In the genomic region with DNA sequence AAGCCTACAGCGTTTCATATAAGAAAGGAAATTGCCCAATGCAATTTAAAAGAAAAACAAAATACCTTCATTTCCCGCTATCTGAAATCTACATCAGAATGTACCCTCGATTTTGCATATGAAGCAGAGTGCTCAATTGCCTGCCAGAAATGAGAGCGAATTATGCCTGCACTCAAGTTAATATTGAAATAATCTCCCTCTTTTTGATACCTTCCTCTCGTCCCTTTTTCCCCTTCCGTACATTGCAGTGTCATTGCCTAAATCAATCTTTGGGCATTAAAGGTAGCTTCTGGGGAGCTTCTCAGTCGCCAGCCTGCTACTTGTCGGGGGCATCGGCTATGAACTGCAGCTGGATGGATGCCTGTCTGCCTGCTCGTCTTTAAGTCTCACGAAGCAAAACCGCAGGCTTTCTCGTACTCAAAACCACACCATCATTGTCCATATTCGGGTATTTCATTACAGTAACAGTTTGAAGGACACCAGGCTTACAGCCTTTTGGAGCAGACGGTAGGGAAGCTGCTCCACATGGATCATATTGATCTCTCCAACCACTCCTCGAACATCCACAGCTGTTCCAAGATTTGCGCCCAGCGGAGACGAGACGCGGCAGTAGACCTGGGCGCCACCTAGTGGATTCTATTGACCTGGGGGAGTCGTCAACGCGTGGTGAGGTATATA, we compare ENCODE assay signal across 8 cellular contexts.
DNase-seq lines count a peak whose midpoint lies in the region; ATAC-seq and TF ChIP-seq lines count a peak whose summit lies in the region.

No MANE protein-coding gene starts in this region.

- H3K9ac ChIP-seq in DND-41 (ENCODE audit: low read depth, low read length), result peak overlapping the region; percentile 3; the same call in 1 of the 2 replicates

- DNase-seq in DND-41 (peak; percentile 77), KG1 (lab: John Stamatoyannopoulos, UW) (peak; percentile 56), Panc1 (ENCODE audit: low read depth, low spot score) (peak; percentile 61), fibroblast of pulmonary artery (ENCODE audit: low read depth) (peak; percentile 76), neural crest cell (ENCODE audit: low read depth, low spot score) (peak; percentile 88), stomach (peak; percentile 80)
- DNase-seq in activated T-cell treated with anti-CD3 and anti-CD28 coated beads, Interleukin-2, amount 50 U/mL, for 72 hours, result peak; percentile 79 to 80

- no peak for TF ChIP-seq EP300 in stomach (IDR thresholded peaks at IDR 0.05)

- peaks cover 71% of the 10 kb centered on the region for H3K27me3 Mint-ChIP-seq in activated T-cell treated with anti-CD3 and anti-CD28 coated beads, Interleukin-2, amount 50 U/mL, for 72 hours (ENCODE audit: low read depth)
- H3K27me3 Mint-ChIP-seq in neural crest cell (ENCODE audit: low read depth), result peaks cover 75% of the 10 kb centered on the region

- no TSS peak for BruUV-seq in Panc1 (replicated peaks; lab: Mats Ljungman, UMichigan)

- intact Hi-C loops in Panc1 (cut with micrococcal nuclease; ENCODE audit: unreplicated experiment), result loop anchor here (2.0 to 10.0 kb wide), 5 partner anchors 171 to 1021 kb away; a partner anchor contains a TSS
- intact Hi-C loops in stomach (cut with DNase I; ENCODE audit: low total_unique reads), result loop anchor here (5.0 kb wide), 1 partner anchor 1021 kb away; a partner anchor contains a TSS

- H3K4me3 Mint-ChIP-seq in activated T-cell treated with anti-CD3 and anti-CD28 coated beads, Interleukin-2, amount 50 U/mL, for 72 hours, result peak overlapping the region; percentile 96 to 99
- peak overlapping the region; percentile 60 for H3K4me3 Mint-ChIP-seq in neural crest cell

- H3K4me3 ChIP-seq in DND-41 (ENCODE audit: low read depth in 1 of 2, low read length in 2 of 2) (peak overlapping the region in 1 of 2 experiments; percentile 56; a peak in 3 of 4 replicates), Panc1 (ENCODE audit: low read depth in 2 of 2, low read length in 2 of 2) (peak overlapping the region; percentile 41 to 50), fibroblast of pulmonary artery (replicated peaks; ENCODE audit: low read depth, low read length) (peak overlapping the region; percentile 59), stomach (peak overlapping the region; percentile 29 to 51 (median 41))

- no peaks in the 10 kb centered on the region for H3K9me3 Mint-ChIP-seq in activated T-cell treated with anti-CD3 and anti-CD28 coated beads, Interleukin-2, amount 50 U/mL, for 72 hours
- H3K9me3 Mint-ChIP-seq in neural crest cell, result no peaks in the 10 kb centered on the region

- H3K4me1 ChIP-seq in DND-41 (ENCODE audit: insufficient read depth, low read length), result peaks cover 13% of the 10 kb centered on the region
- no peaks in the 10 kb centered on the region; the same call in 1 of the 2 replicates for H3K4me1 ChIP-seq in Panc1 (ENCODE audit: control insufficient read depth, insufficient read depth, low read length)
- peaks cover 0 to 14% (median 11%) of the 10 kb centered on the region in 4 donors for H3K4me1 ChIP-seq in stomach

- in situ Hi-C loops in Panc1 (cut with HindIII; ENCODE audit: low pct_unique_long_range_greater_than_20kb, low sequenced_read_pairs), result no loop called here

- no peak overlapping the region for H3K27ac Mint-ChIP-seq in activated T-cell treated with anti-CD3 and anti-CD28 coated beads, Interleukin-2, amount 50 U/mL, for 72 hours
- no peak overlapping the region for H3K27ac Mint-ChIP-seq in neural crest cell (ENCODE audit: unreplicated experiment)

- H3K36me3 ChIP-seq in DND-41 (ENCODE audit: insufficient read depth, low read length) (no peaks in the 10 kb centered on the region), Panc1 (ENCODE audit: control insufficient read depth, insufficient read depth, low read length) (no peaks in the 10 kb centered on the region), stomach (no peaks in the 10 kb centered on the region)

- CTCF ChIA-PET in Panc1 (lab: Charles Lee), result interaction anchor here (0.6 to 1.4 kb wide), 11 partner anchors 13 to 1022 kb away, joined by 3 to 7 read pairs (median 3); no protein-coding TSS in a partner anchor

- ATAC-seq in DND-41 (ENCODE audit: insufficient read depth, low read depth) (peak; percentile 94), GM21786 (IDR thresholded peaks at IDR 0.05; ENCODE audit: unreplicated experiment) (peak; percentile 86), Panc1 (peak; percentile 99)
- peak; percentile 92 to 93 for ATAC-seq in activated T-cell treated with anti-CD3 and anti-CD28 coated beads, Interleukin-2, amount 50 U/mL, for 72 hours (replicated peaks in 1 of 2)

- H3K27me3 ChIP-seq in DND-41 (ENCODE audit: insufficient read depth, low read length, poor library complexity), result peaks cover 31% of the 10 kb centered on the region
- peaks cover 20% of the 10 kb centered on the region for H3K27me3 ChIP-seq in Panc1 (ENCODE audit: control insufficient read depth, insufficient read depth, low read length)
- peaks cover 0 to 56% (median 8%) of the 10 kb centered on the region in 3 donors for H3K27me3 ChIP-seq in stomach

- POLR2A ChIA-PET in Panc1 (lab: Charles Lee), result no interaction called here

- peak overlapping the region; percentile 62 for H2AFZ ChIP-seq in DND-41 (ENCODE audit: low read depth, low read length)

- H3K27ac ChIP-seq in DND-41 (ENCODE audit: low read length) (no peak overlapping the region), Panc1 (ENCODE audit: low read length) (no peak overlapping the region), stomach (no peak overlapping the region)

- H3K4me2 ChIP-seq in DND-41 (ENCODE audit: insufficient read depth, low read length), result peak overlapping the region; percentile 72

- H3K9me3 ChIP-seq in DND-41 (ENCODE audit: insufficient read depth, low read length, severe bottlenecking), result no peaks in the 10 kb centered on the region
- no peaks in the 10 kb centered on the region for H3K9me3 ChIP-seq in Panc1 (ENCODE audit: control insufficient read depth, insufficient read depth, low read depth, low read length)
- no peaks in the 10 kb centered on the region for H3K9me3 ChIP-seq in stomach

- no peaks in the 10 kb centered on the region for H3K79me2 ChIP-seq in DND-41 (ENCODE audit: insufficient read depth, low read length)

- WGBS in stomach, 5 donors, result 1 to 4% (median 3%) methylated on average over 25 of the region's 25 CpGs

- H3K36me3 Mint-ChIP-seq in activated T-cell treated with anti-CD3 and anti-CD28 coated beads, Interleukin-2, amount 50 U/mL, for 72 hours (ENCODE audit: insufficient read depth in 2 of 2), result no peaks in the 10 kb centered on the region
- no peaks in the 10 kb centered on the region for H3K36me3 Mint-ChIP-seq in neural crest cell (ENCODE audit: low read depth)

- TF ChIP-seq POLR2A in stomach (IDR thresholded peaks at IDR 0.05), result no peak

- no peaks in the 10 kb centered on the region for H4K20me1 ChIP-seq in DND-41 (ENCODE audit: insufficient read depth, low read length)

- peak; percentile 94 for TF ChIP-seq CTCF in DND-41 (IDR thresholded peaks at IDR 0.05; ENCODE audit: borderline replicate concordance, extremely low read depth, low read length, poor library complexity, severe bottlenecking)
- peak; percentile 97 for TF ChIP-seq CTCF in Panc1 (IDR thresholded peaks at IDR 0.05)
- peak; percentile 92 for TF ChIP-seq CTCF in fibroblast of pulmonary artery (IDR thresholded peaks at IDR 0.05; ENCODE audit: low read length, missing control alignments)
- TF ChIP-seq CTCF in neural crest cell (conservative IDR thresholded peaks at IDR 0.05), result peak; percentile 95
- TF ChIP-seq CTCF in stomach (IDR thresholded peaks at IDR 0.05), result peak in 5 of 7 experiments; percentile 38 to 72 (median 64)

- H3K4me1 Mint-ChIP-seq in activated T-cell treated with anti-CD3 and anti-CD28 coated beads, Interleukin-2, amount 50 U/mL, for 72 hours (ENCODE audit: low read depth), result peaks cover 23% of the 10 kb centered on the region
- H3K4me1 Mint-ChIP-seq in neural crest cell, result peaks cover 9% of the 10 kb centered on the region
